ENCODE assay signal across 1 cellular context in the genomic region with DNA sequence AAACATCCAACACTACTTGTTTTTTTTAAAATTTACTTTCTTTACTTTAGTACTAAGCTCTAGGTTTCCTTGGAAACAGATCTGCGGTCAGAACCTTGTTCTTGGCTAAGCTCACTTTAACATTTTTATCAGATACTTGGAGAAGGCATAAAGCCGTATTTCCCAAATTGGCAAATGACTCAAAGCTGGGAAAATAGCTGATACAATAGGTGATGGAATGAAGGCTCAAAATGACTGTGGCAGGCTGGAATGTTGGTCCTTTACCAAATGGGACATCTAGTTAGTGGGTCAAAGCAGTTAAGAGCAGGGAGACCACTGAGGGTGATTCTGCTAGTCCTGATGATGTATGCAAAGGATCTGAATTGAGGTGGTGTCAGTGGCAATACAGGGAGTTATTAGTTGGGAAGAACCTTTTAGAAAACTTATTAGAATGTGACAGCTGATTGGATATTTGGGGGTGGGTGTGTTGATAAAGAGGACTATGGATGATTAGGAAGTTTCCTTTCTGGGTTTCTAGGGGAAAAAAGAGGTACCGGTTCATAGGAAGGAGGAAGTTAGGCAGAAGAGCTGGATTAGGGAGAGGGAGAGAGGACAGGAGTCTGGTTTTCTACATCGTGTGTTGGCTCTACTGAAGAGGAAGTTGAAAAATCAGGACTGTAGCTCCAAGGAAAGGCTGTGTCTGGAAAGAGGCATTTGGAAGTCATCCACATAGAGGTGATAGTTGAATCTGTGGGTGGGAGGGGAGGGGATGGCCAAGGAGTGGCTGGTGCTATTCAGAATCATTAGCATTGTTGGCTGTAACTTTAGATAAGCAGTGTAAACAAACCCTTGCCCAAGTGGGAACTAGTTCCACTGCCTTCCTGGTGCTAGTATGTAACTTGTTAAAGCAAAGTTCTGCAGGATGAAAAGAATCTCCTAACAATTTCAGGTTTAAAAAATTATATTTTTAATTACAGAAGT.
TF ChIP-seq lines count a peak whose summit lies in the region.

No MANE protein-coding gene starts in this region.

TF ChIP-seq in H1, 55 proteins besides CTCF, POLR2A, EP300 and RAD21 (continued from another document):
- TF ChIP-seq RFX5 (IDR thresholded peaks at IDR 0.05; ENCODE audit: borderline replicate concordance, low read depth, low read length) = no peak
